Comparison of ENCODE assay signal across 13 cellular contexts in the genomic region with DNA sequence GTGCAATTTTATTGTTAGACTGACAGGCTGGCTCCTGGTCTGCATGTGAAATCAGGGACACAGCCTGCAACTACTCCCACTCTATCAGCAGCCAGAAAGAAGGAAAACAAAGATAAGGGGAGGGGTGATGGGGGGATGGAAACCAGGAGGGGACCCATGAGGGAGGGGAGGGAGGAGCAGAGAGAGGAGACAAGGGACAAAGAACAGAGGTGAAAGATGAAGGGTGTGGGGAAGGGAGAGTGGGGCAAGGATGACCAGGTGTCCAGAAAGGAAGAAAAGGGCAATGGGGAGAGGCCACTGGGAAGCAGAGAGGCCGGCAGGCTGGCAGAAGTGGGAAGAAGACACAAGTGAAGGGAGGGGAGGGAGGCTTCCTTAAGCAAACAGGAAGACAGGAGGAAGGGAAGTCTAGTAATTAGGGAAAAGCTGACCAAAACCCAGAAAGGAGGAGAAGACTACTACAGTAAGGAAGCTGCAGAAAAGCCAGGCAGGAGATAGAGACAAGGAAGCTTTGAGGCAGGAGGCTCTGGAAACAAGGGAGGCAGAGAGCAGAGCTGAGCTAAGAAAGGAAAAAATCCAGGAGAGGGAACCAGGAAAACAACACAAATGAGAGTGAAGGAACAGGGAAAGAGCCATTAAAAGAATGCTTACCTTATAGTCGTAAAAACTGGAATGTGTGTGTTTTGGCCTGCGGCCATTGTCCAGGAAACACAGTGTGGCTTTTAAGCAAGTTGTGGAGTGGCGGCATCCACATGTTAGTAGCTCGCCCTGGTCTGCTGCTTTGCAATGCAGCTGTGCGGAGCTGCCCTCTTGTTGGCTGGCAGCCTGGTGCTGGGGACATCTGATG.
DNase-seq lines count a peak whose midpoint lies in the region; ATAC-seq and TF ChIP-seq lines count a peak whose summit lies in the region.
"Had no signal": no experiment of that assay in that cellular context is flagged by ENCODE, and none has a peak within 500 bp of the region (broad histone marks: within the 10 kb centered on the region; RNA-seq: fewer than 3 reads in every experiment).

No MANE protein-coding gene starts in this region.

- no peak overlapping the region for H3K4me3 Mint-ChIP-seq in activated T-cell treated with anti-CD3 and anti-CD28 coated beads, Interleukin-2, amount 50 U/mL, for 24 hours
- H3K4me3 Mint-ChIP-seq: activated CD8-positive, alpha-beta T cell treated with anti-CD3 and anti-CD28 coated beads, Interleukin-2, amount 10 ng/mL, durations not matched to agents 7 days and 5 days; activated naive CD4-positive, alpha-beta T cell treated with anti-CD3 and anti-CD28 coated beads, Interleukin-2, amount 50 U/mL, for 24 hours had no signal

- H3K4me3 ChIP-seq in OCI-LY7 (ENCODE audit: low read depth, low read length, poor library complexity, severe bottlenecking), result no peak overlapping the region
- H3K4me3 ChIP-seq in hepatocyte, result no peak overlapping the region
- H3K4me3 ChIP-seq: dorsolateral prefrontal cortex had no signal

- intact Hi-C loops in OCI-LY7 (cut with micrococcal nuclease; ENCODE audit: unreplicated experiment), result loop anchor here (1.0 to 5.0 kb wide), 13 partner anchors 18 to 957 kb away; no protein-coding TSS in a partner anchor

- H3K79me2 ChIP-seq in OCI-LY7 (ENCODE audit: insufficient read depth, low read depth, low read length) (no peaks in the 10 kb centered on the region), hepatocyte (no peaks in the 10 kb centered on the region)

- H3K4me1 ChIP-seq in OCI-LY7 (ENCODE audit: insufficient read depth, low read length, poor library complexity, severe bottlenecking), result peaks cover 42% of the 10 kb centered on the region
- peaks cover 22% of the 10 kb centered on the region for H3K4me1 ChIP-seq in hepatocyte (ENCODE audit: insufficient read depth)

- H4K20me1 ChIP-seq in OCI-LY7 (ENCODE audit: insufficient read depth, low read length) (no peaks in the 10 kb centered on the region), hepatocyte (ENCODE audit: insufficient read depth, poor library complexity, severe bottlenecking) (no peaks in the 10 kb centered on the region)

- no peaks in the 10 kb centered on the region for H3K27me3 Mint-ChIP-seq in activated T-cell treated with anti-CD3 and anti-CD28 coated beads, Interleukin-2, amount 50 U/mL, for 24 hours

- peaks cover 2% of the 10 kb centered on the region for H3K27me3 ChIP-seq in hepatocyte

- H3K9me2 ChIP-seq in OCI-LY7 (ENCODE audit: insufficient read depth, low read length) (no peaks in the 10 kb centered on the region), hepatocyte (replicated peaks; ENCODE audit: insufficient read depth) (no peaks in the 10 kb centered on the region)

- CTCF ChIA-PET in OCI-LY7 (lab: Charles Lee; ENCODE audit: unreplicated experiment), result interaction anchor here (0.6 to 2.4 kb wide), 9 partner anchors 78 to 931 kb away, joined by 3 to 9 read pairs (median 4); no protein-coding TSS in a partner anchor

- no peaks in the 10 kb centered on the region for H3K4me1 Mint-ChIP-seq in activated T-cell treated with anti-CD3 and anti-CD28 coated beads, Interleukin-2, amount 50 U/mL, for 24 hours (ENCODE audit: low read depth)
- H3K4me1 Mint-ChIP-seq: activated naive CD4-positive, alpha-beta T cell treated with anti-CD3 and anti-CD28 coated beads, Interleukin-2, amount 50 U/mL, for 24 hours had no signal

- no peak overlapping the region for H3K27ac Mint-ChIP-seq in activated T-cell treated with anti-CD3 and anti-CD28 coated beads, Interleukin-2, amount 50 U/mL, for 24 hours
- H3K27ac Mint-ChIP-seq: activated CD8-positive, alpha-beta T cell treated with anti-CD3 and anti-CD28 coated beads, Interleukin-2, amount 10 ng/mL, durations not matched to agents 7 days and 5 days; activated naive CD4-positive, alpha-beta T cell treated with anti-CD3 and anti-CD28 coated beads, Interleukin-2, amount 50 U/mL, for 24 hours had no signal

- no peaks in the 10 kb centered on the region for H3K9me3 Mint-ChIP-seq in activated T-cell treated with anti-CD3 and anti-CD28 coated beads, Interleukin-2, amount 50 U/mL, for 24 hours
- H3K9me3 Mint-ChIP-seq: activated naive CD4-positive, alpha-beta T cell treated with anti-CD3 and anti-CD28 coated beads, Interleukin-2, amount 50 U/mL, for 24 hours had no signal

- WGBS in hepatocyte (ENCODE audit: low lambda C conversion rate, missing lambda C conversion rate), result 60% methylated on average over 5 of the region's 6 CpGs

- DNase-seq in ELF-1 (ENCODE audit: low read depth, low spot score) (peak; percentile 12), OCI-LY7 (ENCODE audit: low spot score) (no peak), hepatocyte (ENCODE audit: low spot score) (peak; percentile 28), renal cortical epithelial cell (ENCODE audit: low read depth) (peak; percentile 70), COR-L47 (lab: John Stamatoyannopoulos, UW) (no peak)
- DNase-seq in activated T-cell treated with anti-CD3 and anti-CD28 coated beads, Interleukin-2, amount 50 U/mL, for 1 hour, result no peak
- DNase-seq in activated T-cell treated with anti-CD3 and anti-CD28 coated beads, Interleukin-2, amount 50 U/mL, for 24 hours, result no peak
- DNase-seq: NCI-H774 had no signal

- ATAC-seq in GM18502 (IDR thresholded peaks at IDR 0.05; ENCODE audit: poor library complexity, unreplicated experiment), result no peak

- H3K27ac ChIP-seq in OCI-LY7 (ENCODE audit: low read depth, low read length, poor library complexity, severe bottlenecking) (peak overlapping the region; percentile 31), hepatocyte (peak overlapping the region; percentile 54)
- H3K27ac ChIP-seq: dorsolateral prefrontal cortex, HL-60 had no signal

- POLR2A ChIA-PET in OCI-LY7 (lab: Charles Lee), result interaction anchor here (0.6 to 1.9 kb wide), 9 partner anchors 15 to 956 kb away, joined by 3 to 8 read pairs (median 4); no protein-coding TSS in a partner anchor

- H2AFZ ChIP-seq in OCI-LY7 (ENCODE audit: low read length) (peak overlapping the region; percentile 45; the same call in 1 of the 2 replicates), hepatocyte (no peak overlapping the region)

- no peak for TF ChIP-seq CTCF in OCI-LY7 (conservative IDR thresholded peaks at IDR 0.05; ENCODE audit: low read length)
- peak; percentile 8 for TF ChIP-seq CTCF in hepatocyte (IDR thresholded peaks at IDR 0.05; ENCODE audit: poor library complexity)

- no peaks in the 10 kb centered on the region for H3K36me3 ChIP-seq in OCI-LY7 (ENCODE audit: insufficient read depth, low read length)
- H3K36me3 ChIP-seq in hepatocyte (replicated peaks; ENCODE audit: insufficient read depth, low read depth), result no peaks in the 10 kb centered on the region

- H3K36me3 Mint-ChIP-seq in activated T-cell treated with anti-CD3 and anti-CD28 coated beads, Interleukin-2, amount 50 U/mL, for 24 hours (ENCODE audit: low read depth), result no peaks in the 10 kb centered on the region
- H3K36me3 Mint-ChIP-seq: activated naive CD4-positive, alpha-beta T cell treated with anti-CD3 and anti-CD28 coated beads, Interleukin-2, amount 50 U/mL, for 24 hours had no signal

- BruUV-seq in OCI-LY7 (replicated peaks; lab: Mats Ljungman, UMichigan), result no TSS peak

- H3K4me2 ChIP-seq in OCI-LY7 (ENCODE audit: low read length), result peak overlapping the region; percentile 44
- peak overlapping the region; percentile 35 for H3K4me2 ChIP-seq in hepatocyte

- H3K9me3 ChIP-seq in OCI-LY7 (ENCODE audit: low read length) (no peaks in the 10 kb centered on the region), hepatocyte (ENCODE audit: low read depth) (no peaks in the 10 kb centered on the region)

Comparison
In these comparisons a context has a peak if more than half of its experiments do, and no peak if none do; other contexts are left out.
1. DNase-seq: peak in ELF-1 (single experiment), hepatocyte (single experiment) and renal cortical epithelial cell (single experiment); none in OCI-LY7 (single experiment), COR-L47 (single experiment), activated T-cell treated with anti-CD3 and anti-CD28 coated beads, Interleukin-2, amount 50 U/mL, for 1 hour (single experiment) and activated T-cell treated with anti-CD3 and anti-CD28 coated beads, Interleukin-2, amount 50 U/mL, for 24 hours (single experiment).